30 cellular contexts compared by ENCODE assay signal in genomic region chr1:227077783-227078182, GRCh38.
"Had no signal": no experiment of that assay in that cellular context is flagged by ENCODE, and none has a peak within 500 bp of the region (broad histone marks: within the 10 kb centered on the region; RNA-seq: fewer than 3 reads in every experiment).

No MANE protein-coding gene starts in this region.

- H3K9me3 ChIP-seq: body of pancreas, breast epithelium had no signal

- FAIRE-seq: astrocyte had no signal

- H3K27me3 ChIP-seq: adrenal gland, body of pancreas, brain microvascular endothelial cell, breast epithelium had no signal

- ATAC-seq: activated CD8-positive, alpha-beta T cell treated with anti-CD3 and anti-CD28 coated beads for 36 hours; activated naive CD4-positive, alpha-beta T cell treated with anti-CD3 and anti-CD28 coated beads, Interleukin-2, amount 50 U/mL, for 72 hours; activated T-helper 17 cell treated with anti-CD3 and anti-CD28 coated beads, Interleukin-2, amount 50 U/mL, for 72 hours; body of pancreas had no signal

- H3K4me3 ChIP-seq: adrenal gland, body of pancreas, breast epithelium had no signal

- DNase-seq: activated B cell treated with CpG ODN at 0.5 μM for 24 hours; activated CD4-positive, alpha-beta memory T cell treated with anti-CD3 and anti-CD28 coated beads for 36 hours; activated CD4-positive, alpha-beta T cell treated with anti-CD3 and anti-CD28 coated beads for 4 hours; activated CD4-positive, alpha-beta T cell treated with anti-CD3 and anti-CD28 coated beads, Interleukin-2, amount 10 ng/mL, durations not matched to agents 24 days and 14 days; activated CD4-positive, alpha-beta T cell treated with anti-CD3 and anti-CD28 coated beads, Interleukin-2, amount 50 U/mL, for 1 hour; activated CD4-positive, alpha-beta T cell treated with anti-CD3 and anti-CD28 coated beads, Interleukin-2, amount 50 U/mL, for 4 hours; activated CD4-positive, CD25-positive, alpha-beta regulatory T cell treated with anti-CD3 and anti-CD28 coated beads, Interleukin-2, amount 50 U/mL, for 72 hours; activated CD8-positive, alpha-beta memory T cell treated with anti-CD3 and anti-CD28 coated beads, Interleukin-2, amount 50 U/mL, for 4 hours; activated CD8-positive, alpha-beta T cell treated with anti-CD3 and anti-CD28 coated beads for 36 hours; activated effector memory CD4-positive, alpha-beta T cell treated with anti-CD3 and anti-CD28 coated beads, Interleukin-2, amount 50 U/mL, for 16 hours; activated gamma-delta T cell treated with Interleukin-2 at 50 U/mL for 16 hours; activated naive CD4-positive, alpha-beta T cell; activated naive CD4-positive, alpha-beta T cell treated with anti-CD3 and anti-CD28 coated beads for 36 hours; activated naive CD4-positive, alpha-beta T cell treated with anti-CD3 and anti-CD28 coated beads, Interleukin-2, amount 50 U/mL, for 16 hours; activated naive CD8-positive, alpha-beta T cell treated with anti-CD3 and anti-CD28 coated beads for 36 hours; activated T-cell treated with anti-CD3 and anti-CD28 coated beads, Interleukin-2, amount 50 U/mL, for 24 hours; activated T-cell treated with anti-CD3 and anti-CD28 coated beads, Interleukin-2, amount 50 U/mL, for 48 hours; adrenal gland; amniotic stem cell; aorta; body of pancreas; brain microvascular endothelial cell; central memory CD4-positive, alpha-beta T cell; T-helper 2 cell; T-helper 9 cell had no signal

- H3K4me1 ChIP-seq: adrenal gland, body of pancreas, breast epithelium had no signal

- H3K27ac ChIP-seq: adrenal gland, body of pancreas, brain microvascular endothelial cell, breast epithelium, VCaP had no signal

- H3K36me3 ChIP-seq: adrenal gland, breast epithelium had no signal
